Comparison of ENCODE assay signal across 8 cellular contexts in genomic region chr12:107317751-107318553, GRCh38.
A peak's percentile ranks its signal among the peaks of the same experiment; 100 is the strongest.
DNase-seq lines count a peak whose midpoint lies in the region; ATAC-seq and TF ChIP-seq lines count a peak whose summit lies in the region.

No MANE protein-coding gene starts in this region.

- H3K79me2 ChIP-seq in KMS-11 (ENCODE audit: insufficient read depth, low read depth), result no peaks in the 10 kb centered on the region

- H3K4me1 Mint-ChIP-seq in glutamatergic neuron (ENCODE audit: low read depth, unreplicated experiment) (peaks cover 11% of the 10 kb centered on the region), osteocyte (ENCODE audit: unreplicated experiment) (peaks cover 22% of the 10 kb centered on the region)

- ATAC-seq in HG03025 (IDR thresholded peaks at IDR 0.05; ENCODE audit: low FRiP score, unreplicated experiment), result no peak

- no peak overlapping the region; the same call in 1 of the 2 replicates for H2AFZ ChIP-seq in KMS-11 (ENCODE audit: low read depth)

- H3K4me1 ChIP-seq in KMS-11 (ENCODE audit: low read depth, poor library complexity, severe bottlenecking) (no peaks in the 10 kb centered on the region), testis (peaks cover 13% of the 10 kb centered on the region)

- whole genome bisulfite sequencing in testis, 2 donors, result 1% methylated on average over 32 to 58 of the region's 58 CpGs

- H3K27ac ChIP-seq in KMS-11 (no peak overlapping the region), testis (no peak overlapping the region)

- H3K9me3 Mint-ChIP-seq in glutamatergic neuron (ENCODE audit: unreplicated experiment), result peaks cover 19% of the 10 kb centered on the region
- no peaks in the 10 kb centered on the region for H3K9me3 Mint-ChIP-seq in osteocyte (ENCODE audit: unreplicated experiment)

- H3K36me3 Mint-ChIP-seq in glutamatergic neuron (ENCODE audit: unreplicated experiment) (no peaks in the 10 kb centered on the region), osteocyte (ENCODE audit: unreplicated experiment) (no peaks in the 10 kb centered on the region)

- no peak overlapping the region for H3K9ac ChIP-seq in KMS-11

- no peak for TF ChIP-seq POLR2A in testis (IDR thresholded peaks at IDR 0.05)

- no peaks in the 10 kb centered on the region for H4K20me1 ChIP-seq in KMS-11 (ENCODE audit: insufficient read depth)

- H3K4me3 Mint-ChIP-seq in glutamatergic neuron (ENCODE audit: unreplicated experiment) (peak overlapping the region; percentile 96), osteocyte (ENCODE audit: unreplicated experiment) (peak overlapping the region; percentile 69)

- H3K4me3 ChIP-seq in KMS-11 (IDR thresholded peaks at IDR 0.05; ENCODE audit: insufficient read depth, low read depth, low read length) (no peak overlapping the region), testis (peak overlapping the region; percentile 27 to 69)

- H3K9me3 ChIP-seq in testis, result no peaks in the 10 kb centered on the region

- TF ChIP-seq CTCF in KMS-11 (conservative IDR thresholded peaks at IDR 0.05; ENCODE audit: low read depth, low read length) (no peak), glutamatergic neuron (IDR thresholded peaks at IDR 0.05; ENCODE audit: partially characterized antibody, unreplicated experiment) (peak; percentile 40), osteocyte (IDR thresholded peaks at IDR 0.05) (no peak), testis (IDR thresholded peaks at IDR 0.05) (no peak)

- peak overlapping the region; percentile 13; the same call in 1 of the 2 replicates for H3K4me2 ChIP-seq in KMS-11

- peaks cover 26% of the 10 kb centered on the region for H3K27me3 Mint-ChIP-seq in glutamatergic neuron (ENCODE audit: unreplicated experiment)
- peaks cover 81% of the 10 kb centered on the region for H3K27me3 Mint-ChIP-seq in osteocyte (ENCODE audit: unreplicated experiment)

- DNase-seq in DMS153 (lab: John Stamatoyannopoulos, UW), result peak; percentile 93
- peak; percentile 75 for DNase-seq in SK-N-DZ (ENCODE audit: low spot score)
- peak; percentile 87 for DNase-seq in activated naive CD4-positive, alpha-beta T cell treated with anti-CD3 and anti-CD28 coated beads, Interleukin-2, amount 50 U/mL, for 16 hours
- DNase-seq in glutamatergic neuron, result peak; percentile 93
- DNase-seq in osteocyte (ENCODE audit: extremely low spot score, unreplicated experiment), result no peak
- peak; percentile 90 for DNase-seq in testis

- H3K27me3 ChIP-seq in KMS-11 (ENCODE audit: insufficient read depth, low read depth), result no peaks in the 10 kb centered on the region
- H3K27me3 ChIP-seq in testis, result no peaks in the 10 kb centered on the region

- H3K27ac Mint-ChIP-seq in glutamatergic neuron (ENCODE audit: unreplicated experiment), result no peak overlapping the region
- H3K27ac Mint-ChIP-seq in osteocyte (ENCODE audit: unreplicated experiment), result no peak overlapping the region

- no peaks in the 10 kb centered on the region for H3K36me3 ChIP-seq in KMS-11 (ENCODE audit: insufficient read depth)
- no peaks in the 10 kb centered on the region for H3K36me3 ChIP-seq in testis (ENCODE audit: low read depth, missing control alignments)

- intact Hi-C loops in testis (cut with DNase I; ENCODE audit: low total_unique reads), result no loop called here
